8 cellular contexts compared by ENCODE assay signal in genomic region chr6:71250050-71250689, GRCh38. TPM values are rescaled to one million over a fixed set of nuclear protein-coding genes. Genes with fewer than 3 reads are reported as not detected.
DNase-seq lines count a peak whose midpoint lies in the region; TF ChIP-seq lines count a peak whose summit lies in the region.

No MANE protein-coding gene starts in this region.

- peak in 1 of 2 experiments; percentile 81 for DNase-seq in PC-9
- peak; percentile 77 to 83 for DNase-seq in fibroblast of lung (ENCODE audit: low read depth in 2 of 2)
- no peak for DNase-seq in DMS153 treated with DMSO at 0.1 percent for 48 hours (lab: John Stamatoyannopoulos, UW; ENCODE audit: unreplicated experiment)
- no peak for DNase-seq in UCSD-AML1 (lab: John Stamatoyannopoulos, UW; ENCODE audit: unreplicated experiment)
- no peak for DNase-seq in DMS79 treated with DMSO at 0.1 percent for 48 hours (lab: John Stamatoyannopoulos, UW)
- DNase-seq in DMS 273 (lab: John Stamatoyannopoulos, UW; ENCODE audit: unreplicated experiment), result no peak

- CTCF ChIA-PET in PC-9 (lab: Charles Lee), result interaction anchor here (1.0 kb wide), 1 partner anchor 38 kb away, joined by 3 read pairs; no protein-coding TSS in a partner anchor

- no peak for TF ChIP-seq CTCF in PC-9 (conservative IDR thresholded peaks at IDR 0.05)
- no peak for TF ChIP-seq CTCF in fibroblast of lung (conservative IDR thresholded peaks at IDR 0.05 in 1 of 2, IDR thresholded peaks at IDR 0.05 in 1 of 2; ENCODE audit: low read depth in 1 of 2, low read length in 2 of 2)
- TF ChIP-seq CTCF in parathyroid adenoma (IDR thresholded peaks at IDR 0.05), result no peak

- no peaks in the 10 kb centered on the region for H4K20me1 ChIP-seq in BLaER1
- H4K20me1 ChIP-seq in PC-9 (ENCODE audit: insufficient read depth), result no peaks in the 10 kb centered on the region
- no peaks in the 10 kb centered on the region for H4K20me1 ChIP-seq in fibroblast of lung (ENCODE audit: control insufficient read depth, extremely low read depth, insufficient read depth, low read length)

- H3K4me3 ChIP-seq in BLaER1 (no peak overlapping the region), PC-9 (no peak overlapping the region; the same call in 1 of the 2 replicates), fibroblast of lung (replicated peaks in 1 of 4; ENCODE audit: control extremely low read depth in 1 of 4, insufficient read depth in 1 of 4, low read depth in 3 of 4, low read length in 4 of 4) (no peak overlapping the region), parathyroid adenoma (ENCODE audit: low read depth, low read length) (no peak overlapping the region)

- no TSS peak for BruUV-seq in PC-9 (replicated peaks; lab: Mats Ljungman, UMichigan)

- H3K4me2 ChIP-seq in BLaER1, result peak overlapping the region; percentile 44
- H3K4me2 ChIP-seq in PC-9, result peak overlapping the region; percentile 49
- H3K4me2 ChIP-seq in fibroblast of lung (ENCODE audit: extremely low read depth, insufficient read depth, low read length), result peak overlapping the region; percentile 33
- H3K4me2 ChIP-seq in parathyroid adenoma (ENCODE audit: low read length), result no peak overlapping the region

- intact Hi-C loops in PC-9 (cut with micrococcal nuclease; ENCODE audit: unreplicated experiment), result no loop called here

- H3K9me3 ChIP-seq in BLaER1 (peaks cover 7% of the 10 kb centered on the region; the same call in 1 of the 2 replicates), PC-9 (ENCODE audit: insufficient read depth, low read depth) (no peaks in the 10 kb centered on the region; the same call in 1 of the 2 replicates), fibroblast of lung (ENCODE audit: control insufficient read depth, insufficient read depth, low read depth, low read length) (no peaks in the 10 kb centered on the region), parathyroid adenoma (ENCODE audit: control insufficient read depth, low read length) (no peaks in the 10 kb centered on the region)

- H3K27ac ChIP-seq in BLaER1 (no peak overlapping the region), PC-9 (peak overlapping the region; percentile 47), fibroblast of lung (ENCODE audit: insufficient read depth, low read length) (peak overlapping the region; percentile 49), parathyroid adenoma (peak overlapping the region; percentile 56)

- no peaks in the 10 kb centered on the region for H3K27me3 ChIP-seq in BLaER1
- H3K27me3 ChIP-seq in PC-9 (ENCODE audit: insufficient read depth, low read depth), result no peaks in the 10 kb centered on the region
- H3K27me3 ChIP-seq in fibroblast of lung (ENCODE audit: control insufficient read depth, insufficient read depth, low read length), result no peaks in the 10 kb centered on the region
- no peaks in the 10 kb centered on the region for H3K27me3 ChIP-seq in parathyroid adenoma (ENCODE audit: control insufficient read depth, insufficient read depth, low read length)

- H3K4me1 ChIP-seq in BLaER1, result peaks cover 37% of the 10 kb centered on the region
- H3K4me1 ChIP-seq in PC-9 (replicated peaks; ENCODE audit: insufficient read depth), result peaks cover 29% of the 10 kb centered on the region
- peaks cover 9% of the 10 kb centered on the region for H3K4me1 ChIP-seq in fibroblast of lung (ENCODE audit: control insufficient read depth, extremely low read depth, insufficient read depth, low read length)
- H3K4me1 ChIP-seq in parathyroid adenoma, result peaks cover 18% of the 10 kb centered on the region

- H3K9me2 ChIP-seq in PC-9 (ENCODE audit: insufficient read depth), result no peaks in the 10 kb centered on the region

- H3K36me3 ChIP-seq in BLaER1, result no peaks in the 10 kb centered on the region
- no peaks in the 10 kb centered on the region for H3K36me3 ChIP-seq in PC-9 (ENCODE audit: low read depth)
- no peaks in the 10 kb centered on the region for H3K36me3 ChIP-seq in fibroblast of lung (ENCODE audit: control insufficient read depth, insufficient read depth, low read length)
- no peaks in the 10 kb centered on the region for H3K36me3 ChIP-seq in parathyroid adenoma (ENCODE audit: control insufficient read depth, insufficient read depth, low read length)

- no peaks in the 10 kb centered on the region for H3K79me2 ChIP-seq in PC-9 (ENCODE audit: low read depth)
- H3K79me2 ChIP-seq in fibroblast of lung (ENCODE audit: control insufficient read depth, insufficient read depth, low read length), result no peaks in the 10 kb centered on the region
- no peaks in the 10 kb centered on the region for H3K79me2 ChIP-seq in parathyroid adenoma

- no peak overlapping the region for H3K9ac ChIP-seq in BLaER1
- no peak overlapping the region for H3K9ac ChIP-seq in fibroblast of lung (ENCODE audit: insufficient read depth, low read length)
- H3K9ac ChIP-seq in parathyroid adenoma, result no peak overlapping the region

- H2AFZ ChIP-seq in PC-9, result no peak overlapping the region; the same call in 1 of the 2 replicates
- peak overlapping the region; percentile 65 for H2AFZ ChIP-seq in fibroblast of lung (ENCODE audit: low read length)
- H2AFZ ChIP-seq in parathyroid adenoma, result peak overlapping the region; percentile 4

- H3F3A ChIP-seq in PC-9 (ENCODE audit: insufficient read depth, low read depth), result peaks cover 10% of the 10 kb centered on the region; the same call in 1 of the 2 replicates

- POLR2A ChIA-PET in PC-9 (lab: Charles Lee; ENCODE audit: unreplicated experiment), result interaction anchor here (0.6 kb wide), 1 partner anchor 9 kb away, joined by 4 read pairs; no protein-coding TSS in a partner anchor

RNA-seq across cellular contexts. Expression of gene OGFRL1, which starts 38.4 kb away (rescaled TPM):
- total RNA-seq in PC-9 (2021), result 8.1 and 11.0 TPM in 2 replicates
- 14.0 and 23.6 TPM in 2 replicates for total RNA-seq in fibroblast of lung
- polyA plus RNA-seq in fibroblast of lung, result 15.3 and 27.7 TPM in 2 replicates
- polyA plus RNA-seq in fibroblast of lung (2012), result 11.2 and 21.7 TPM in 2 replicates
- polyA minus RNA-seq in fibroblast of lung (ENCODE audit: low replicate concordance), result 1.3 and 2.0 TPM in 2 replicates

Comparison
In these comparisons a context has a peak if more than half of its experiments do, and no peak if none do; other contexts are left out.
1. DNase-seq: peak in fibroblast of lung (2 of 2); none in DMS153 treated with DMSO at 0.1 percent for 48 hours (single experiment), UCSD-AML1 (single experiment), DMS79 treated with DMSO at 0.1 percent for 48 hours (single experiment) and DMS 273 (single experiment).